In the genomic region with DNA sequence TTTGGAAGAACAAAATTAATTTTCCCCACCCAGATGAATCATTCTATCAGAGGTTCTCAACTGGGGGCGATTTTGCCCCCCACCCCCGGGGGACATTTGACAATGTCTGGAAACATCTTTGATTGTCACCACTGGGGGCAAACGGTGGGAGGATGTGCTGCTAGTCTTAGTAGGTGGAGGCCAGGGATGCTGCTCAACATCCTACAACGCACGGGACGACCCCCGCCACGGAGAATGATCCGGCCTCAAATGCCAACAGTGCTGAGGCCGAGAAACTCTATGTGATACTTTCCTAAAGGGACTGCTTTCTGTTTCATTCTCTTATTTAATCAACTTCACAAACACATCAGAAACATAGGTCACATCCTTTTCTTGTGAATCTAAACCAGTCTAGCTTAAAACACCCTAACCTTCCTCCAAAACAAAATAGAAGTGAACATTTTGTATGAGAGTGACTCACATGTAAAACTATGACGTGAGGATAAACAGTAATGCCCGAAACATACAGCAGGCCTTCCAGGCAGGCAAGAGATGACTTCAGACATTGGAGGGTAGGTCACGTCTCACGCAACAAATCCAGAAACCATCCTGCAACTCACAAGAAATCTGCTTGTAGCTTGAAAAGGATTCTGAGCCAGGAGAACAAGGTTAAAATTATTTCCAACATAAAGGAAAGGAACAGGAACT, we compare ENCODE assay signal across 7 cellular contexts. TPM values are rescaled to one million over a fixed set of nuclear protein-coding genes. Genes with fewer than 3 reads are reported as not detected.
DNase-seq lines count a peak whose midpoint lies in the region; ATAC-seq, FAIRE-seq and TF ChIP-seq lines count a peak whose summit lies in the region.

No MANE protein-coding gene starts in this region.

- CTCF ChIA-PET in A673 (lab: Charles Lee) = no interaction called here

- no peak overlapping the region for H3K9ac ChIP-seq in KMS-11
- H3K9ac ChIP-seq in keratinocyte (ENCODE audit: control insufficient read depth, extremely low read depth, insufficient read depth, low read length) = no peak overlapping the region
- H3K9ac ChIP-seq in stomach smooth muscle (ENCODE audit: low read length in 2 of 2) = peak overlapping the region; percentile 21 to 68

- no peak overlapping the region for H3K27ac ChIP-seq in KMS-11
- peak overlapping the region; percentile 11 for H3K27ac ChIP-seq in keratinocyte (ENCODE audit: control insufficient read depth, insufficient read depth, low read length)
- peak overlapping the region; percentile 88 for H3K27ac ChIP-seq in stomach smooth muscle (ENCODE audit: low read length)
- no peak overlapping the region for H3K27ac ChIP-seq in A673 (ENCODE audit: low read depth, low read length, poor library complexity, severe bottlenecking)

- POLR2A ChIA-PET in A673 (lab: Charles Lee; ENCODE audit: low non-redundant PET) = no interaction called here

- no peaks in the 10 kb centered on the region; the same call in 1 of the 2 replicates for H4K20me1 ChIP-seq in KMS-11 (ENCODE audit: insufficient read depth)
- H4K20me1 ChIP-seq in keratinocyte (ENCODE audit: control insufficient read depth, extremely low read depth, insufficient read depth, low read length) = no peaks in the 10 kb centered on the region

- H3K9me3 ChIP-seq in keratinocyte (ENCODE audit: control insufficient read depth, low read depth, low read length) (no peaks in the 10 kb centered on the region), stomach smooth muscle (ENCODE audit: control insufficient read depth in 2 of 2, low read length in 2 of 2) (no peaks in the 10 kb centered on the region), A673 (ENCODE audit: low read depth, low read length, poor library complexity, severe bottlenecking) (no peaks in the 10 kb centered on the region)

- H2AFZ ChIP-seq in KMS-11 (ENCODE audit: low read depth) = no peak overlapping the region
- no peak overlapping the region for H2AFZ ChIP-seq in keratinocyte (ENCODE audit: control insufficient read depth, low read length)

- peaks cover 3% of the 10 kb centered on the region for H3K9me1 ChIP-seq in keratinocyte (ENCODE audit: control insufficient read depth, extremely low read depth, insufficient read depth, low read length)

- dilution Hi-C loops in keratinocyte (cut with MboI; ENCODE audit: extremely low pct_ligation_motif_present, low sequenced_read_pairs) = no loop called here

- peak overlapping the region; percentile 59; the same call in 1 of the 2 replicates for H3K4me2 ChIP-seq in KMS-11
- no peak overlapping the region for H3K4me2 ChIP-seq in keratinocyte (ENCODE audit: control insufficient read depth, extremely low read depth, insufficient read depth, low read depth, low read length)

- H3K4me1 ChIP-seq in KMS-11 (ENCODE audit: low read depth, poor library complexity, severe bottlenecking) (peaks cover 22% of the 10 kb centered on the region), keratinocyte (ENCODE audit: control insufficient read depth, extremely low read depth, insufficient read depth, low read length) (peaks cover 26% of the 10 kb centered on the region), stomach smooth muscle (ENCODE audit: control insufficient read depth, insufficient read depth, low read length) (peaks cover 22% of the 10 kb centered on the region), A673 (ENCODE audit: insufficient read depth, low read length, poor library complexity, severe bottlenecking) (no peaks in the 10 kb centered on the region)

- no peak for ATAC-seq in GM21576 (IDR thresholded peaks at IDR 0.05; ENCODE audit: unreplicated experiment)

- H3K27me3 ChIP-seq in KMS-11 (ENCODE audit: insufficient read depth, low read depth) = peaks cover 48% of the 10 kb centered on the region
- no peaks in the 10 kb centered on the region for H3K27me3 ChIP-seq in keratinocyte (ENCODE audit: control insufficient read depth, extremely low read depth, insufficient read depth, low read length)
- no peaks in the 10 kb centered on the region for H3K27me3 ChIP-seq in stomach smooth muscle (ENCODE audit: control insufficient read depth in 1 of 2, insufficient read depth in 2 of 2, low read length in 2 of 2)
- no peaks in the 10 kb centered on the region for H3K27me3 ChIP-seq in A673 (replicated peaks; ENCODE audit: insufficient read depth, low read depth, low read length, poor library complexity)

- H3K4me3 ChIP-seq in KMS-11 (IDR thresholded peaks at IDR 0.05; ENCODE audit: insufficient read depth, low read depth, low read length) (no peak overlapping the region), keratinocyte (ENCODE audit: control insufficient read depth in 2 of 3, extremely low read depth in 1 of 3, insufficient read depth in 2 of 3, low read depth in 1 of 3, low read length in 3 of 3) (no peak overlapping the region), stomach smooth muscle (ENCODE audit: low read length in 2 of 2) (peak overlapping the region in 1 of 2 donors; percentile 47), A673 (ENCODE audit: low read depth, low read length, poor library complexity, severe bottlenecking) (no peak overlapping the region)

- H3K36me3 ChIP-seq in KMS-11 (ENCODE audit: insufficient read depth) (no peaks in the 10 kb centered on the region), keratinocyte (ENCODE audit: control insufficient read depth in 2 of 2, extremely low read depth in 1 of 2, insufficient read depth in 2 of 2, low read length in 2 of 2) (no peaks in the 10 kb centered on the region), stomach smooth muscle (ENCODE audit: control insufficient read depth in 2 of 2, insufficient read depth in 2 of 2, low read length in 2 of 2) (no peaks in the 10 kb centered on the region), A673 (ENCODE audit: insufficient read depth, low read length, poor library complexity, severe bottlenecking) (no peaks in the 10 kb centered on the region)

- intact Hi-C loops in A673 (cut with micrococcal nuclease; ENCODE audit: unreplicated experiment) = no loop called here

- no TSS peak for BruUV-seq in A673 (replicated peaks; lab: Mats Ljungman, UMichigan)

- no peaks in the 10 kb centered on the region for H3K79me2 ChIP-seq in KMS-11 (ENCODE audit: insufficient read depth, low read depth)
- no peaks in the 10 kb centered on the region for H3K79me2 ChIP-seq in keratinocyte (ENCODE audit: control insufficient read depth, insufficient read depth, low read length)

- TF ChIP-seq CTCF in KMS-11 (conservative IDR thresholded peaks at IDR 0.05; ENCODE audit: low read depth, low read length) = no peak
- no peak for TF ChIP-seq CTCF in keratinocyte (optimal IDR thresholded peaks at IDR 0.05 in 1 of 3, IDR thresholded peaks at IDR 0.05 in 1 of 3, conservative IDR thresholded peaks at IDR 0.05 in 1 of 3; ENCODE audit: extremely low read depth in 1 of 3, insufficient read depth in 2 of 3, low read length in 3 of 3)
- no peak for TF ChIP-seq CTCF in A673 (conservative IDR thresholded peaks at IDR 0.05; ENCODE audit: low read depth, low read length)

- no peak for FAIRE-seq in keratinocyte (lab: Jason Lieb, UNC)

- peak; percentile 32 for DNase-seq in activated T-cell treated with anti-CD3 and anti-CD28 coated beads, Interleukin-2, amount 50 U/mL, for 1 hour
- DNase-seq in keratinocyte (ENCODE audit: low read depth, low spot score) (no peak), NCI-H526 treated with DMSO at 0.1 percent for 48 hours (lab: John Stamatoyannopoulos, UW) (no peak), A673 (ENCODE audit: low spot score) (no peak)

RNA-seq across cellular contexts. Expression of a gene that starts 37.2 kb away (rescaled TPM):
- polyA plus RNA-seq in keratinocyte = 58.5 to 61.4 TPM (median 60.3 TPM) in 3 replicates
- 143 TPM for polyA plus RNA-seq in keratinocyte (2011; ENCODE audit: low read depth)
- 29.1 and 35.4 TPM in 2 replicates for polyA plus RNA-seq in keratinocyte (2011; cell fraction: cytosol; rRNA removed)
- 122 and 140 TPM in 2 replicates for polyA plus RNA-seq in keratinocyte (2011; cell fraction: nucleus; rRNA removed)
- polyA plus RNA-seq in keratinocyte (2012; ENCODE audit: low replicate concordance) = 37.3 and 92.4 TPM in 2 replicates
- 46.3 to 57.2 TPM (median 49.1 TPM) in 3 replicates for polyA minus RNA-seq in keratinocyte
- polyA minus RNA-seq in keratinocyte (2011; cell fraction: cytosol; rRNA and poly(A)+ RNA removed) = 34.7 TPM
- 70.5 and 112 TPM in 2 replicates for polyA minus RNA-seq in keratinocyte (2011; cell fraction: nucleus; rRNA and poly(A)+ RNA removed)
- 35.1 and 45.6 TPM in 2 replicates for total RNA-seq in A673 (2021)

Comparison
In these comparisons a context has a peak if more than half of its experiments do, and no peak if none do; other contexts are left out.
1. H3K27ac ChIP-seq: peak in keratinocyte (single experiment) and stomach smooth muscle (single experiment); none in KMS-11 (single experiment) and A673 (single experiment).
2. H3K9ac ChIP-seq: peak in stomach smooth muscle (2 of 2); none in KMS-11 (single experiment) and keratinocyte (single experiment).